Comparison of ENCODE assay signal across 27 cellular contexts in the genomic region with DNA sequence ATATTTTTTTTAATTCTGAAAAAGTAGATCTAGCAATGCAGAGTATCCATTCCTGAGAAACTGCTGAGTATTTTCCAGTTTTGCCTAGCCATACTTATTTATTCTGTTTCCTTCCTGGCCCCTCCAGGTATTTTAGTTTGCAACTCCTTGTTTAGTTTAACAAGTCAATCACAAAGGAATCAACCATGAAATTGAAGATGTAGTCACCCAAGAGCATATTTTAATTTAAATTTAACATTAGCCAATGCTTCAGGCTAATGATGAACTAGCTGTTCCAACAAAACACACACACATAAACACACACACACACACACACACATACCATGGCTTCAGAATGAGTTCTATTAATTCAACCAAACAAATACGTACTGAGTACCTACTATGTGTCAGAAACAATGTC.
"Had no signal": no experiment of that assay in that cellular context is flagged by ENCODE, and none has a peak within 500 bp of the region (broad histone marks: within the 10 kb centered on the region; RNA-seq: fewer than 3 reads in every experiment).

No MANE protein-coding gene starts in this region.

- H3K4me1 ChIP-seq: esophagus squamous epithelium, gastrocnemius medialis, heart right ventricle, left lung, lower lobe of right lung had no signal

- H3K4me3 ChIP-seq: coronary artery, dorsolateral prefrontal cortex, esophagus squamous epithelium, gastrocnemius medialis, heart right ventricle, hepatocyte, left lung, lower lobe of right lung, mucosa of descending colon had no signal

- H3K27me3 ChIP-seq: dorsolateral prefrontal cortex, esophagus squamous epithelium, gastrocnemius medialis, heart right ventricle, hepatocyte, left lung had no signal

- H3K9me3 ChIP-seq: esophagus squamous epithelium, gastrocnemius medialis, heart right ventricle, left lung, lower lobe of right lung, mucosa of descending colon had no signal

- ATAC-seq: esophagus mucosa, gastrocnemius medialis, heart right ventricle, left colon, left lung, left ventricle myocardium superior, lower lobe of right lung, mucosa of descending colon had no signal

- DNase-seq: dermis blood vessel endothelial cell; dorsolateral prefrontal cortex; effector CD4-positive, alpha-beta T cell; effector memory CD4-positive, alpha-beta T cell; erythroblast; esophagus squamous epithelium; foreskin fibroblast; foreskin melanocyte; gastrocnemius medialis; glutamatergic neuron; head of caudate nucleus; heart right ventricle; hypothalamus; immature natural killer cell; islet precursor cell; kidney; kidney glomerular epithelial cell; left colon; left lung; left ventricle myocardium superior; lower lobe of right lung; mesenchymal stem cell; mucosa of descending colon; naive B cell had no signal

- H3K27ac ChIP-seq: coronary artery, dorsolateral prefrontal cortex, esophagus squamous epithelium, gastrocnemius medialis, heart right ventricle, hepatocyte, left lung, lower lobe of right lung had no signal

- H3K36me3 ChIP-seq: esophagus squamous epithelium, gastrocnemius medialis, heart right ventricle, left lung, lower lobe of right lung had no signal
